25 cellular contexts compared by ENCODE assay signal in the genomic region with DNA sequence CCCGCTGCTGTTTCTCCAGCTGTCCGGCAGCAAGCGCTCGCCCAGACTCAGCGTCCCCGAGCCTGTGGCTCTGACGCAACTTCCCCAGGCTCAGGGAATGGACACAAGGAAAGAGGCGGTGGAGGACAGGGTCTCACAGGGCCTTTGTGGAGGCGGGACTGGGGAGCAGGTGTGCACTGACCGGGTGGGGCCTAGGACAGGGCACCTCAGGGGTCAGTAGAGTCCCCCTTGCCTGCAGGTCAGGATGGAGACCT. TPM values are rescaled to one million over a fixed set of nuclear protein-coding genes. Genes with fewer than 3 reads are reported as not detected.
"Had no signal": no experiment of that assay in that cellular context is flagged by ENCODE, and none has a peak within 500 bp of the region (broad histone marks: within the 10 kb centered on the region; RNA-seq: fewer than 3 reads in every experiment).

No MANE protein-coding gene starts in this region.

- H3K36me3 ChIP-seq: transverse colon had no signal

- H3K27ac ChIP-seq: left ventricle myocardium inferior, pancreas, prostate gland, testis, thyroid gland, transverse colon had no signal

- H3K4me2 ChIP-seq: smooth muscle cell had no signal

- H3K27me3 ChIP-seq: pancreas, sigmoid colon, stomach, testis, thyroid gland, transverse colon, upper lobe of left lung had no signal

- H3K9me3 ChIP-seq: pancreas, prostate gland, sigmoid colon, stomach, testis, thyroid gland, transverse colon, upper lobe of left lung had no signal

- DNase-seq: head of caudate nucleus; hypothalamus; immature natural killer cell; left ventricle myocardium inferior; mesendoderm; naive thymus-derived CD4-positive, alpha-beta T cell; nucleus accumbens; posterior cingulate gyrus; sigmoid colon; stimulated activated CD4-positive, alpha-beta T cell treated with anti-CD3 and anti-CD28 coated beads, Interleukin-1b, Interleukin-23, amount 100 ng/mL, for 48 hours; stimulated activated CD4-positive, alpha-beta T cell treated with anti-CD3 and anti-CD28 coated beads, Interleukin-2, amount 100 ng/mL, for 48 hours; stimulated activated CD4-positive, alpha-beta T cell treated with anti-CD3 and anti-CD28 coated beads, Interleukin-4, amount 100 ng/mL, for 4 hours; stimulated activated CD8-positive, alpha-beta memory T cell treated with anti-CD3 and anti-CD28 coated beads, Interleukin-4, amount 100 ng/mL, for 48 hours; stimulated activated naive CD4-positive, alpha-beta T cell treated with Interleukin-2 at 50 U/mL for 16 hours; stomach; testis; thyroid gland; transverse colon had no signal

- ATAC-seq: naive thymus-derived CD4-positive, alpha-beta T cell; pancreas had no signal

- FAIRE-seq: islet of Langerhans, pancreas, urothelium cell line had no signal

- H3K4me1 ChIP-seq: pancreas had no signal

- H3K4me3 ChIP-seq: left ventricle myocardium inferior, lung, pancreas, prostate gland, sigmoid colon, smooth muscle cell, stomach, testis, thyroid gland, transverse colon, upper lobe of left lung had no signal

RNA-seq across cellular contexts. Expression of gene LAMA5, which starts 20.0 kb away (rescaled TPM):
- polyA plus RNA-seq: naive thymus-derived CD4-positive, alpha-beta T cell had no signal
